Comparison of ENCODE assay signal across 8 cellular contexts in the genomic region with DNA sequence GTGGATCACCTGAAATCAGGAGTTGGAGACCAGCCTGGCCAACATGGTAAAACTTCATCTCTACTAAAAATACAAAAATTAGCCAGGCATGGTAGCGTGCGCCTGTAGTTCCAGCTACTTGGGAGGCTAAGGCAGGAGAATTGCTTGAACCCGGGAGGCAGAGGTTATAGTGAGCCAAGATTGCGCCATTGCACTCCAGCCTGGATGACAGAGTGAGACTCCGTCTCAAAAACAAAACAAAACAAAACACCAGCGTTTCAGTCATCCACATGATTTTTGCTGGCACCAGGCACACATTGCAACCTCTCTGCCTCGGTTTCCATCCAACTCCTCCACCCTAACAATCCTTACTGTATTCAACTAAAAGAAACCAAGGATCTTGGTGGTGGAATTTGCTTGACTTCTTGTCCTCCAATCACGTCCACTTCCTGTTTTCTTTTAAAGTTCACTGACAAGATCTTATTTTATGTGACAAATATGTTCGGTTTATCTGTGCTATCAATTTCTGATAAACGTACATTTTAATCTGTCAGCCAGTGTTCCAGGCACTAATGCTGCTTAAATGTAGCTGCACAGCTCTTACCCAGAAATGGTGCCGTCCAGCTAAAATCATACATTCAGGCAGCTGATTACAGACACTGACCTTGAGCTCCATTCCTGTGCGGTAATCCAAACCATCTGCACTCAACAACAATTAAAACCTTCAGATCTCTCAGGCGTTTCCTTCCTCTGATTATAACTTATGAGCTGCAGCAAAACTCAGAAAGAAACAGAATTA. TPM values are rescaled to one million over a fixed set of nuclear protein-coding genes. Genes with fewer than 3 reads are reported as not detected.
DNase-seq lines count a peak whose midpoint lies in the region; ATAC-seq and TF ChIP-seq lines count a peak whose summit lies in the region.

No MANE protein-coding gene starts in this region.

- H3K36me3 ChIP-seq in CD4-positive, CD25-positive, alpha-beta regulatory T cell (ENCODE audit: control insufficient read depth, insufficient read depth, low read length) = no peaks in the 10 kb centered on the region

- H3K9me3 Mint-ChIP-seq in CD4-positive, CD25-positive, alpha-beta regulatory T cell = peaks cover 0 to 2% (median 0%) of the 10 kb centered on the region in 7 donors
- no peaks in the 10 kb centered on the region for H3K9me3 Mint-ChIP-seq in dendritic cell treated with granulocyte-macrophage colony-stimulating factor and Interleukin-4, amounts not matched to agents 40 ng/mL and 50 ng/mL, for 4 days
- H3K9me3 Mint-ChIP-seq in natural killer cell = no peaks in the 10 kb centered on the region

- H3K36me3 Mint-ChIP-seq in CD4-positive, CD25-positive, alpha-beta regulatory T cell = no peaks in the 10 kb centered on the region
- no peaks in the 10 kb centered on the region for H3K36me3 Mint-ChIP-seq in dendritic cell treated with granulocyte-macrophage colony-stimulating factor and Interleukin-4, amounts not matched to agents 40 ng/mL and 50 ng/mL, for 4 days (ENCODE audit: low read depth)
- H3K36me3 Mint-ChIP-seq in natural killer cell = no peaks in the 10 kb centered on the region

- H3K27me3 Mint-ChIP-seq in CD4-positive, CD25-positive, alpha-beta regulatory T cell = peaks cover 8% of the 10 kb centered on the region
- H3K27me3 Mint-ChIP-seq in dendritic cell treated with granulocyte-macrophage colony-stimulating factor and Interleukin-4, amounts not matched to agents 40 ng/mL and 50 ng/mL, for 4 days = no peaks in the 10 kb centered on the region
- peaks cover 16 to 20% of the 10 kb centered on the region in 2 donors for H3K27me3 Mint-ChIP-seq in natural killer cell (ENCODE audit: low read depth in 2 of 2)

- H3K4me3 Mint-ChIP-seq in CD4-positive, CD25-positive, alpha-beta regulatory T cell = peak overlapping the region; percentile 16 to 91 (median 60)
- peak overlapping the region; percentile 39 for H3K4me3 Mint-ChIP-seq in dendritic cell treated with granulocyte-macrophage colony-stimulating factor and Interleukin-4, amounts not matched to agents 40 ng/mL and 50 ng/mL, for 4 days
- H3K4me3 Mint-ChIP-seq in natural killer cell = peak overlapping the region; percentile 67

- H3K27ac ChIP-seq in CD4-positive, CD25-positive, alpha-beta regulatory T cell (ENCODE audit: insufficient read depth, low read length, poor library complexity, severe bottlenecking) = no peak overlapping the region

- peak; percentile 45 to 65 for ATAC-seq in CD4-positive, CD25-positive, alpha-beta regulatory T cell (ENCODE audit: low read depth in 2 of 2)
- no peak for ATAC-seq in natural killer cell

- H3K4me3 ChIP-seq in CD4-positive, CD25-positive, alpha-beta regulatory T cell (ENCODE audit: low read depth, low read length) = peak overlapping the region; percentile 63

- no peaks in the 10 kb centered on the region for H3K27me3 ChIP-seq in CD4-positive, CD25-positive, alpha-beta regulatory T cell (ENCODE audit: control insufficient read depth, insufficient read depth, low read length)

- peak in 2 of 3 donors; percentile 24 to 53 for DNase-seq in CD4-positive, CD25-positive, alpha-beta regulatory T cell
- peak; percentile 70 for DNase-seq in NCI-H82 (lab: John Stamatoyannopoulos, UW)
- DNase-seq in natural killer cell = no peak
- no peak for DNase-seq in NCI-H1417 (lab: John Stamatoyannopoulos, UW)
- no peak for DNase-seq in HPDE6-E6E7 (ENCODE audit: extremely low spot score)
- no peak for DNase-seq in NCI-H226
- DNase-seq in glomerular visceral epithelial cell (ENCODE audit: extremely low spot score) = no peak

- intact Hi-C loops in dendritic cell treated with granulocyte-macrophage colony-stimulating factor and Interleukin-4, amounts not matched to agents 40 ng/mL and 50 ng/mL, for 4 days (cut with micrococcal nuclease) = no loop called here
- intact Hi-C loops in natural killer cell (cut with micrococcal nuclease) = no loop called here

- H3K27ac Mint-ChIP-seq in CD4-positive, CD25-positive, alpha-beta regulatory T cell = peak overlapping the region; percentile 39 to 95 (median 87)
- H3K27ac Mint-ChIP-seq in dendritic cell treated with granulocyte-macrophage colony-stimulating factor and Interleukin-4, amounts not matched to agents 40 ng/mL and 50 ng/mL, for 4 days = peak overlapping the region; percentile 86
- peak overlapping the region in 1 of 2 donors; percentile 53 for H3K27ac Mint-ChIP-seq in natural killer cell

- no peak for TF ChIP-seq CTCF in natural killer cell (IDR thresholded peaks at IDR 0.05)

- peaks cover 10 to 32% (median 15%) of the 10 kb centered on the region in 4 donors for H3K4me1 Mint-ChIP-seq in CD4-positive, CD25-positive, alpha-beta regulatory T cell
- H3K4me1 Mint-ChIP-seq in dendritic cell treated with granulocyte-macrophage colony-stimulating factor and Interleukin-4, amounts not matched to agents 40 ng/mL and 50 ng/mL, for 4 days (ENCODE audit: low read depth) = peaks cover 25% of the 10 kb centered on the region
- peaks cover 10 to 12% of the 10 kb centered on the region in 2 donors for H3K4me1 Mint-ChIP-seq in natural killer cell

- no peaks in the 10 kb centered on the region for H3K9me3 ChIP-seq in CD4-positive, CD25-positive, alpha-beta regulatory T cell (ENCODE audit: control insufficient read depth in 2 of 2, low read length in 2 of 2)

- H3K4me1 ChIP-seq in CD4-positive, CD25-positive, alpha-beta regulatory T cell (ENCODE audit: control insufficient read depth, insufficient read depth, low read length, poor library complexity, severe bottlenecking) = peaks cover 13% of the 10 kb centered on the region

RNA-seq across cellular contexts. Expression of a gene that starts 26.7 kb away (rescaled TPM):
- total RNA-seq in CD4-positive, CD25-positive, alpha-beta regulatory T cell = 158 TPM
- 10 to 100 TPM in 2 of 4 donors, 1 to 10 TPM in 2; 5.5 to 12.8 (median 8.0) TPM for polyA plus RNA-seq in CD4-positive, CD25-positive, alpha-beta regulatory T cell
- 100 to 1,000 TPM in 1 of 3 donors, 10 to 100 TPM in 2; 63.4 to 105 (median 80.5) TPM for total RNA-seq in natural killer cell

Comparison
In these comparisons a context has a peak if more than half of its experiments do, and no peak if none do; other contexts are left out.
1. ATAC-seq: peak in CD4-positive, CD25-positive, alpha-beta regulatory T cell (2 of 2); none in natural killer cell (0 of 3).
2. DNase-seq: peak in CD4-positive, CD25-positive, alpha-beta regulatory T cell (2 of 3) and NCI-H82 (single experiment); none in natural killer cell (single experiment), NCI-H1417 (0 of 3), HPDE6-E6E7 (single experiment), NCI-H226 (single experiment) and glomerular visceral epithelial cell (single experiment).
3. Peak in every context shown above with its lines, with median percentiles within 50 percentile points of each other: H3K4me3 Mint-ChIP-seq.